ENCODE assay signal across 11 cellular contexts in the genomic region with DNA sequence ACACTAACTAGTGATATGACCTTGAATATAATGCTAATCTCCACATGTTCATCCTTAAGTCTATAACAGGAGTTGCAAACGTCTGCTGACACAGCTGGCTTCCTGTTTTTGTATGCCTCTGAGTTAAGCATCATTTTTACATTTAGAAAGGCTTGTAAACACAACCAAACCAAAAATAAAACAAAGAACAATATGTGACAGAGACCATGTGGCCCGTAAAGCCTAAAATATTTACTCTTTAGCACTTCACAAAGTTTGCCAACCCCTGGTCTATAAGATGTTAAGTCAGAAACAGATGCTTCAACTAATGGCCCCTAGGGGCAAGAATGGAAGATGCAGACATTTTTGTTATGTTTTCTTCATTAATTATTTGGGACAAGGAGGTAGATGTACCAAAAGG.
A peak's percentile ranks its signal among the peaks of the same experiment; 100 is the strongest.
DNase-seq lines count a peak whose midpoint lies in the region; ATAC-seq and TF ChIP-seq lines count a peak whose summit lies in the region.
"Had no signal": no experiment of that assay in that cellular context is flagged by ENCODE, and none has a peak within 500 bp of the region (broad histone marks: within the 10 kb centered on the region; RNA-seq: fewer than 3 reads in every experiment).

No MANE protein-coding gene starts in this region.

- TF ChIP-seq CTCF in choroid plexus epithelial cell (conservative IDR thresholded peaks at IDR 0.05; ENCODE audit: low read depth, low read length): peak; percentile 53
- peak; percentile 55 for TF ChIP-seq CTCF in neural crest cell (conservative IDR thresholded peaks at IDR 0.05)
- no peak for TF ChIP-seq CTCF in tibial artery (IDR thresholded peaks at IDR 0.05)

- H3K4me3 Mint-ChIP-seq in neural crest cell: no peak overlapping the region
- H3K4me3 Mint-ChIP-seq: activated naive CD8-positive, alpha-beta T cell treated with anti-CD3 and anti-CD28 coated beads, Interleukin-2, amount 10 ng/mL, durations not matched to agents 7 days and 5 days had no signal

- intact Hi-C loops in tibial artery (cut with DNase I; ENCODE audit: low total_unique reads): no loop called here

- no peaks in the 10 kb centered on the region for H3K4me1 Mint-ChIP-seq in neural crest cell
- H3K4me1 Mint-ChIP-seq: activated naive CD8-positive, alpha-beta T cell treated with anti-CD3 and anti-CD28 coated beads, Interleukin-2, amount 10 ng/mL, durations not matched to agents 7 days and 5 days had no signal

- peaks cover 0 to 15% (median 3%) of the 10 kb centered on the region in 4 donors for H3K4me1 ChIP-seq in tibial artery

- no peaks in the 10 kb centered on the region for H3K9me3 ChIP-seq in tibial artery

- H3K27ac Mint-ChIP-seq in neural crest cell (ENCODE audit: unreplicated experiment): no peak overlapping the region
- H3K27ac Mint-ChIP-seq: activated naive CD8-positive, alpha-beta T cell treated with anti-CD3 and anti-CD28 coated beads, Interleukin-2, amount 10 ng/mL, durations not matched to agents 7 days and 5 days had no signal

- no peaks in the 10 kb centered on the region for H3K36me3 Mint-ChIP-seq in neural crest cell (ENCODE audit: low read depth)

- H3K27ac ChIP-seq in tibial artery: no peak overlapping the region

- ATAC-seq in HG03460 (IDR thresholded peaks at IDR 0.05; ENCODE audit: unreplicated experiment): no peak

- H3K9me3 Mint-ChIP-seq in neural crest cell: no peaks in the 10 kb centered on the region
- H3K9me3 Mint-ChIP-seq: activated naive CD8-positive, alpha-beta T cell treated with anti-CD3 and anti-CD28 coated beads, Interleukin-2, amount 10 ng/mL, durations not matched to agents 7 days and 5 days had no signal

- H3K27me3 Mint-ChIP-seq in neural crest cell (ENCODE audit: low read depth): no peaks in the 10 kb centered on the region
- H3K27me3 Mint-ChIP-seq: activated naive CD8-positive, alpha-beta T cell treated with anti-CD3 and anti-CD28 coated beads, Interleukin-2, amount 10 ng/mL, durations not matched to agents 7 days and 5 days had no signal

- H3K4me3 ChIP-seq in choroid plexus epithelial cell (ENCODE audit: low read depth, low read length) (no peak overlapping the region), tibial artery (no peak overlapping the region)

- DNase-seq in DMS53 (lab: John Stamatoyannopoulos, UW) (peak; percentile 38), DMS53 treated with DMSO at 0.1 percent for 48 hours (lab: John Stamatoyannopoulos, UW; ENCODE audit: unreplicated experiment) (no peak), Kasumi-1 (lab: John Stamatoyannopoulos, UW) (peak; percentile 49 to 63), choroid plexus epithelial cell (ENCODE audit: low read depth) (peak; percentile 30), neural crest cell (ENCODE audit: low read depth, low spot score) (no peak), tibial artery (no peak), NCI-H1417 (lab: John Stamatoyannopoulos, UW) (no peak)
- DNase-seq: activated CD4-positive, alpha-beta T cell treated with anti-CD3 and anti-CD28 coated beads for 4 hours; activated naive CD8-positive, alpha-beta T cell treated with anti-CD3 and anti-CD28 coated beads, Interleukin-2, amount 10 ng/mL, durations not matched to agents 7 days and 5 days; stimulated activated CD4-positive, alpha-beta T cell treated with anti-CD3 and anti-CD28 coated beads, Interleukin-1b, Interleukin-23, amount 100 ng/mL, for 48 hours had no signal

- H3K36me3 ChIP-seq in tibial artery: peaks cover 0 to 6% (median 0%) of the 10 kb centered on the region in 3 donors

- no peaks in the 10 kb centered on the region for H3K27me3 ChIP-seq in tibial artery

Comparison
In these comparisons a context has a peak if more than half of its experiments do, and no peak if none do; other contexts are left out.
1. DNase-seq: peak in DMS53 (single experiment), Kasumi-1 (2 of 2) and choroid plexus epithelial cell (single experiment); none in DMS53 treated with DMSO at 0.1 percent for 48 hours (single experiment), neural crest cell (single experiment), tibial artery (0 of 2) and NCI-H1417 (0 of 3).
2. CTCF ChIP-seq: peak in choroid plexus epithelial cell (single experiment) and neural crest cell (single experiment); none in tibial artery (0 of 2).